1 cellular context compared by ENCODE assay signal in genomic region chr1:209673631-209674417, GRCh38.
A peak's percentile ranks its signal among the peaks of the same experiment; 100 is the strongest.
TF ChIP-seq lines count a peak whose summit lies in the region.

No MANE protein-coding gene starts in this region.

TF ChIP-seq in HepG2, 621 proteins besides CTCF, POLR2A, EP300 and RAD21 (continued from another document):
- TF ChIP-seq KDM3A (CRISPR knock-in tag; IDR thresholded peaks at IDR 0.05; ENCODE audit: low read depth) (no peak), ZHX2 (IDR thresholded peaks at IDR 0.05; ENCODE audit: low read depth) (no peak), ZHX2 (CRISPR knock-in tag; IDR thresholded peaks at IDR 0.05; ENCODE audit: borderline replicate concordance) (no peak), SOX13 (IDR thresholded peaks at IDR 0.05) (no peak), SOX13 (CRISPR knock-in tag; conservative IDR thresholded peaks at IDR 0.05 in 1 of 2, IDR thresholded peaks at IDR 0.05 in 1 of 2) (peak in 1 of 2 experiments; percentile 77; a peak in 2 of 4 replicates), ELF3 (CRISPR knock-in tag; IDR thresholded peaks at IDR 0.05) (0 out of 2 replicates have a peak, but pooled peaks have one; percentile 31), GATAD2A (CRISPR knock-in tag; IDR thresholded peaks at IDR 0.05) (peak; percentile 39; the same call in 1 of the 2 replicates), ATF3 (CRISPR knock-in tag; IDR thresholded peaks at IDR 0.05) (peak; percentile 36; the same call in 1 of the 2 replicates), MYC (CRISPR knock-in tag; IDR thresholded peaks at IDR 0.05; ENCODE audit: borderline replicate concordance) (no peak), RXRB (CRISPR knock-in tag; IDR thresholded peaks at IDR 0.05; ENCODE audit: borderline replicate concordance) (peak; percentile 61; the same call in 1 of the 2 replicates), NR2F1 (CRISPR knock-in tag; IDR thresholded peaks at IDR 0.05) (peak; percentile 52 to 72; a peak in 3 of 4 replicates), SOX5 (CRISPR knock-in tag; IDR thresholded peaks at IDR 0.05; ENCODE audit: borderline replicate concordance) (peak; percentile 70; the same call in 1 of the 2 replicates), NR2F2 (IDR thresholded peaks at IDR 0.05; ENCODE audit: borderline replicate concordance, low read depth) (0 out of 2 replicates have a peak, but pooled peaks have one; percentile 34), FOXA3 (CRISPR knock-in tag; IDR thresholded peaks at IDR 0.05) (0 out of 2 replicates have a peak, but pooled peaks have one; percentile 27), ATF2 (CRISPR knock-in tag; IDR thresholded peaks at IDR 0.05) (0 out of 2 replicates have a peak, but pooled peaks have one; percentile 14), NR2F6 (IDR thresholded peaks at IDR 0.05) (peak; percentile 40), NR2F6 (CRISPR knock-in tag; IDR thresholded peaks at IDR 0.05) (0 out of 2 replicates have a peak, but pooled peaks have one; percentile 11), SOX6 (IDR thresholded peaks at IDR 0.05) (no peak), SOX6 (CRISPR knock-in tag; IDR thresholded peaks at IDR 0.05) (peak; percentile 90), ATF4 (CRISPR knock-in tag; IDR thresholded peaks at IDR 0.05) (peak in 1 of 2 experiments; percentile 96; a peak in 2 of 4 replicates), KDM5B (CRISPR knock-in tag; IDR thresholded peaks at IDR 0.05; ENCODE audit: borderline replicate concordance) (no peak), BCL6 (CRISPR knock-in tag; IDR thresholded peaks at IDR 0.05) (peak; percentile 100), ZNF20 (CRISPR knock-in tag; IDR thresholded peaks at IDR 0.05) (no peak), RBFOX2 (IDR thresholded peaks at IDR 0.05; ENCODE audit: low read depth, low read length) (no peak), CREM (IDR thresholded peaks at IDR 0.05) (peak; percentile 26; the same call in 1 of the 2 replicates), CREM (CRISPR knock-in tag; IDR thresholded peaks at IDR 0.05) (no peak), FOXK1 (CRISPR knock-in tag; IDR thresholded peaks at IDR 0.05; ENCODE audit: borderline replicate concordance, low read depth) (0 out of 2 replicates have a peak, but pooled peaks have one; percentile 36), RARA (CRISPR knock-in tag; IDR thresholded peaks at IDR 0.05) (peak; percentile 88), ARID5B (CRISPR knock-in tag; IDR thresholded peaks at IDR 0.05) (peak; percentile 67; the same call in 1 of the 2 replicates), ZNF18 (CRISPR knock-in tag; IDR thresholded peaks at IDR 0.05; ENCODE audit: insufficient replicate concordance) (no peak), FUBP1 (CRISPR knock-in tag; IDR thresholded peaks at IDR 0.05; ENCODE audit: borderline replicate concordance) (no peak), SKI (IDR thresholded peaks at IDR 0.05; ENCODE audit: partially characterized antibody) (peak; percentile 78), CREB3 (CRISPR knock-in tag; IDR thresholded peaks at IDR 0.05) (no peak)
